In the genomic region with DNA sequence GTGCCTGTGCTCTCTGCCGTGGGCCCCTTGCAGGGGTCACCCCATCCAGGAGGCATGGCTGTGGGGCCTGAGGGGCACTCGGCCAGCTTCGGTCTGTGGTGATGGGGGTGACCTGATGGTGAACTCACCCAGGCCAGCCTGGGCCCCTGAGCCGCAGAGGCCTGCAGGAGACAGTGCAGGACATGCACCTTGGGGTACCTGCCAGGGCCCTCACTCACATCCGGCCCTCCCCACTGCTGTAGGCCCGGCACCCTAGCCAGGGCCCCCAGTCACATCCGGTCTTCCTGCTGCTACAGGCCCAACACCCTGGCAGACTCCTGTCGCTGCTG, we compare ENCODE assay signal across 35 cellular contexts. TPM values are rescaled to one million over a fixed set of nuclear protein-coding genes. Genes with fewer than 3 reads are reported as not detected.
"Had no signal": no experiment of that assay in that cellular context is flagged by ENCODE, and none has a peak within 500 bp of the region (broad histone marks: within the 10 kb centered on the region; RNA-seq: fewer than 3 reads in every experiment).

No MANE protein-coding gene starts in this region.

- DNase-seq: dermis blood vessel endothelial cell; effector memory CD4-positive, alpha-beta T cell; erythroblast; esophagus squamous epithelium; left cardiac atrium; mammary epithelial cell; mesendoderm; midbrain; naive thymus-derived CD8-positive, alpha-beta T cell; nephron progenitor cell; occipital lobe; ovary; right cardiac atrium; sigmoid colon; stimulated activated CD4-positive, alpha-beta T cell treated with anti-CD3 and anti-CD28 coated beads, Interleukin-2, amount 100 ng/mL, for 24 hours; stimulated activated CD4-positive, alpha-beta T cell treated with anti-CD3 and anti-CD28 coated beads, Interleukin-4, amount 100 ng/mL, for 24 hours; stimulated activated naive CD4-positive, alpha-beta T cell treated with Interleukin-2 at 50 U/mL for 16 hours; stomach; thyroid gland; upper lobe of left lung; uterus had no signal

- ATAC-seq: left cardiac atrium; left lung; naive thymus-derived CD8-positive, alpha-beta T cell; psoas muscle; stimulated activated effector memory CD8-positive, alpha-beta T cell treated with anti-CD3 and anti-CD28 coated beads, Interleukin-12 subunit alpha, Interleukin-12 subunit beta, amount 100 ng/mL, for 72 hours had no signal

- H3K27ac ChIP-seq: coronary artery, esophagus squamous epithelium, heart left ventricle, hepatocyte, left lung, ovary, psoas muscle, sigmoid colon, stomach, thyroid gland, upper lobe of left lung, uterus had no signal

- H3K36me3 ChIP-seq: esophagus squamous epithelium, heart left ventricle, left lung, ovary, sigmoid colon, stomach, thyroid gland, upper lobe of left lung, uterus had no signal

- H3K4me1 ChIP-seq: esophagus squamous epithelium, heart left ventricle, left lung, sigmoid colon, stomach, thyroid gland, upper lobe of left lung, uterus had no signal

- H3K27me3 ChIP-seq: ovary, thyroid gland, upper lobe of left lung, uterus had no signal

- H3K4me3 ChIP-seq: coronary artery, esophagus squamous epithelium, heart left ventricle, hepatocyte, left lung, ovary, psoas muscle, sigmoid colon, stomach, thyroid gland, upper lobe of left lung, uterus had no signal

- H3K9me3 ChIP-seq: esophagus squamous epithelium, heart left ventricle, left lung, ovary, psoas muscle, sigmoid colon, stomach, thyroid gland, upper lobe of left lung, uterus had no signal

RNA-seq across cellular contexts. Expression of a gene that starts 7.3 kb away (rescaled TPM):
- total RNA-seq: frontal cortex; glomerular endothelial cell; heart left ventricle; hepatocyte; kidney epithelial cell; left cardiac atrium; lower leg skin; mammary epithelial cell; myocyte; naive thymus-derived CD8-positive, alpha-beta T cell; occipital lobe; psoas muscle; right cardiac atrium; sigmoid colon; skeletal muscle tissue; subcutaneous adipose tissue; temporal lobe had no signal
- polyA plus RNA-seq: heart left ventricle, hepatocyte, mammary epithelial cell, right cardiac atrium had no signal
